14 cellular contexts compared by ENCODE assay signal in the genomic region with DNA sequence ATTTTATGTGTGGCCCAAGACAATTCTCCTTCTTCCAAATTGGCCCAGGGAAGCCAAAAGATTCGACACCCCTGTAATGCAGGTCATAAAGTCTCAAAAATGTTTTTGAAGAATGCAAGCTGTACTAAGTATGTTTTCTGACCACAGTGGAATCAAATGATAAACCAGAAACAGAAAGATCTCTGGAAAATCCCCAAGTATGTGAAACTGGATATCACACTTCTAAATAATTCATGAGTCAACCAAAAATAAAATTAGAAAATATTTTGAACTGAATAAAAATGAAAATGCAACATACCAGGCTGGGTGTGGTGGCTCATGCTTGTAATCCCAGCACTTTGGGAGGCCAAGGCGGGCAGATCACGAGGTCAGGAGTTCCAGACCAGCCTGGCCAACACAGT. TPM values are rescaled to one million over a fixed set of nuclear protein-coding genes. Genes with fewer than 3 reads are reported as not detected.
DNase-seq lines count a peak whose midpoint lies in the region; ATAC-seq and TF ChIP-seq lines count a peak whose summit lies in the region.
"Had no signal": no experiment of that assay in that cellular context is flagged by ENCODE, and none has a peak within 500 bp of the region (broad histone marks: within the 10 kb centered on the region; RNA-seq: fewer than 3 reads in every experiment).

No MANE protein-coding gene starts in this region.

- no peaks in the 10 kb centered on the region for H3F3A ChIP-seq in GM23338 (replicated peaks; ENCODE audit: low read depth)

- peak; percentile 26 for DNase-seq in stimulated activated CD4-positive, alpha-beta T cell treated with anti-CD3 and anti-CD28 coated beads, Interleukin-15, amount 100 ng/mL, for 24 hours
- DNase-seq in stimulated activated CD4-positive, alpha-beta T cell treated with anti-CD3 and anti-CD28 coated beads, Interleukin-4, amount 100 ng/mL, for 4 hours, result no peak
- no peak for DNase-seq in activated T-helper 2 cell treated with anti-CD3 and anti-CD28 coated beads, Interferon-gamma antibody, Interleukin-2, Interleukin-4, amounts not matched to agents 10 μg/mL and 5 μg/mL and 100 μg/mL, durations not matched to agents 14 hours and 24 hours and 36 hours (ENCODE audit: low spot score)
- DNase-seq in fibroblast of villous mesenchyme (ENCODE audit: low read depth) (peak; percentile 86), uterus (no peak), T-helper 2 cell (no peak), GM23338 (ENCODE audit: low spot score) (no peak)
- DNase-seq: activated CD4-positive, alpha-beta T cell treated with anti-CD3 and anti-CD28 coated beads, Interleukin-2, amount 50 U/mL, for 4 hours; activated naive CD8-positive, alpha-beta T cell treated with anti-CD3 and anti-CD28 coated beads, Interleukin-2, amount 10 ng/mL, durations not matched to agents 7 days and 5 days; C1 segment of cervical spinal cord; NCI-H2171 had no signal

- intact Hi-C loops in activated T-helper 2 cell treated with anti-CD3 and anti-CD28 coated beads, Interferon-gamma antibody, Interleukin-2, Interleukin-4, amounts not matched to agents 10 μg/mL and 5 μg/mL and 100 μg/mL, durations not matched to agents 14 hours and 24 hours and 36 hours (cut with micrococcal nuclease), result loop anchor here (2.0 kb wide), 1 partner anchor 28 kb away; no protein-coding TSS in a partner anchor
- intact Hi-C loops in uterus (cut with DNase I; ENCODE audit: low total_unique reads), result no loop called here

- H3K4me1 ChIP-seq in uterus (peaks cover 0 to 3% of the 10 kb centered on the region in 2 donors), GM23338 (ENCODE audit: insufficient read depth) (no peaks in the 10 kb centered on the region)

- H3K9me3 Mint-ChIP-seq in activated T-helper 2 cell treated with anti-CD3 and anti-CD28 coated beads, Interferon-gamma antibody, Interleukin-2, Interleukin-4, amounts not matched to agents 10 μg/mL and 5 μg/mL and 100 μg/mL, durations not matched to agents 14 hours and 24 hours and 36 hours, result peaks cover 11% of the 10 kb centered on the region
- peaks cover 29% of the 10 kb centered on the region for H3K9me3 Mint-ChIP-seq in GM23338

- H3K4me2 ChIP-seq in GM23338, result no peak overlapping the region

- TF ChIP-seq POLR2A in uterus (IDR thresholded peaks at IDR 0.05), result no peak

- H3K27me3 ChIP-seq in uterus (no peaks in the 10 kb centered on the region), GM23338 (ENCODE audit: insufficient read depth) (no peaks in the 10 kb centered on the region)

- peaks cover 9% of the 10 kb centered on the region for H3K36me3 Mint-ChIP-seq in activated T-helper 2 cell treated with anti-CD3 and anti-CD28 coated beads, Interferon-gamma antibody, Interleukin-2, Interleukin-4, amounts not matched to agents 10 μg/mL and 5 μg/mL and 100 μg/mL, durations not matched to agents 14 hours and 24 hours and 36 hours (ENCODE audit: low read depth)
- peaks cover 11% of the 10 kb centered on the region for H3K36me3 Mint-ChIP-seq in GM23338 (ENCODE audit: low read depth)

- no peaks in the 10 kb centered on the region for H3K27me3 Mint-ChIP-seq in activated T-helper 2 cell treated with anti-CD3 and anti-CD28 coated beads, Interferon-gamma antibody, Interleukin-2, Interleukin-4, amounts not matched to agents 10 μg/mL and 5 μg/mL and 100 μg/mL, durations not matched to agents 14 hours and 24 hours and 36 hours (ENCODE audit: low read depth)
- H3K27me3 Mint-ChIP-seq in GM23338 (ENCODE audit: insufficient read depth, low read depth, poor library complexity), result peaks cover 5% of the 10 kb centered on the region
- H3K27me3 Mint-ChIP-seq: activated naive CD8-positive, alpha-beta T cell treated with anti-CD3 and anti-CD28 coated beads, Interleukin-2, amount 10 ng/mL, durations not matched to agents 7 days and 5 days had no signal

- ATAC-seq in GM19463 (IDR thresholded peaks at IDR 0.05; ENCODE audit: unreplicated experiment) (no peak), GM23338 (no peak)

- H3K79me2 ChIP-seq in GM23338 (replicated peaks; ENCODE audit: insufficient read depth), result no peaks in the 10 kb centered on the region
- H3K79me2 ChIP-seq: parathyroid adenoma had no signal

- no peak overlapping the region for H2AFZ ChIP-seq in GM23338
- H2AFZ ChIP-seq: parathyroid adenoma had no signal

- no peak overlapping the region for H3K4me3 Mint-ChIP-seq in activated T-helper 2 cell treated with anti-CD3 and anti-CD28 coated beads, Interferon-gamma antibody, Interleukin-2, Interleukin-4, amounts not matched to agents 10 μg/mL and 5 μg/mL and 100 μg/mL, durations not matched to agents 14 hours and 24 hours and 36 hours (ENCODE audit: low read depth)
- no peak overlapping the region for H3K4me3 Mint-ChIP-seq in GM23338
- H3K4me3 Mint-ChIP-seq: activated naive CD8-positive, alpha-beta T cell treated with anti-CD3 and anti-CD28 coated beads, Interleukin-2, amount 10 ng/mL, durations not matched to agents 7 days and 5 days; T-helper 1 cell treated with Interleukin-12 subunit alpha and Interleukin-12 subunit beta and Interleukin-4 antibody, amounts not matched to agents 30 μg/mL and 1 μg/mL, for 36 hours had no signal

- H3K36me3 ChIP-seq in uterus, result no peaks in the 10 kb centered on the region
- no peaks in the 10 kb centered on the region for H3K36me3 ChIP-seq in GM23338 (ENCODE audit: insufficient read depth)

- peak overlapping the region; percentile 37 to 48 for H3K27ac ChIP-seq in uterus
- H3K27ac ChIP-seq in GM23338 (ENCODE audit: low read depth), result no peak overlapping the region
- H3K27ac ChIP-seq: parathyroid adenoma had no signal

- H3K27ac Mint-ChIP-seq in activated T-helper 2 cell treated with anti-CD3 and anti-CD28 coated beads, Interferon-gamma antibody, Interleukin-2, Interleukin-4, amounts not matched to agents 10 μg/mL and 5 μg/mL and 100 μg/mL, durations not matched to agents 14 hours and 24 hours and 36 hours, result peak overlapping the region; percentile 39
- no peak overlapping the region for H3K27ac Mint-ChIP-seq in GM23338
- H3K27ac Mint-ChIP-seq: activated naive CD8-positive, alpha-beta T cell treated with anti-CD3 and anti-CD28 coated beads, Interleukin-2, amount 10 ng/mL, durations not matched to agents 7 days and 5 days; T-helper 1 cell treated with Interleukin-12 subunit alpha and Interleukin-12 subunit beta and Interleukin-4 antibody, amounts not matched to agents 30 μg/mL and 1 μg/mL, for 36 hours had no signal

- no peak overlapping the region for H3K4me3 ChIP-seq in fibroblast of villous mesenchyme (ENCODE audit: low read depth, low read length)
- H3K4me3 ChIP-seq in uterus, result no peak overlapping the region
- H3K4me3 ChIP-seq in GM23338, result no peak overlapping the region

- H4K20me1 ChIP-seq in GM23338 (replicated peaks; ENCODE audit: insufficient read depth), result no peaks in the 10 kb centered on the region

- TF ChIP-seq CTCF in fibroblast of villous mesenchyme (IDR thresholded peaks at IDR 0.05; ENCODE audit: insufficient read depth, low read depth, low read length) (no peak), uterus (IDR thresholded peaks at IDR 0.05) (no peak), GM23338 (conservative IDR thresholded peaks at IDR 0.05; ENCODE audit: low read depth in 2 of 2) (no peak)

- H3K9me2 ChIP-seq in GM23338 (ENCODE audit: insufficient read depth), result no peaks in the 10 kb centered on the region

- peaks cover 11% of the 10 kb centered on the region for H3K4me1 Mint-ChIP-seq in activated T-helper 2 cell treated with anti-CD3 and anti-CD28 coated beads, Interferon-gamma antibody, Interleukin-2, Interleukin-4, amounts not matched to agents 10 μg/mL and 5 μg/mL and 100 μg/mL, durations not matched to agents 14 hours and 24 hours and 36 hours (ENCODE audit: low read depth)
- no peaks in the 10 kb centered on the region for H3K4me1 Mint-ChIP-seq in GM23338

- H3K9me3 ChIP-seq in uterus, result no peaks in the 10 kb centered on the region

RNA-seq across cellular contexts. Expression of gene UBE2F, which starts 34.1 kb away (rescaled TPM):
- total RNA-seq in activated T-helper 2 cell treated with anti-CD3 and anti-CD28 coated beads, Interferon-gamma antibody, Interleukin-2, Interleukin-4, amounts not matched to agents 10 μg/mL and 5 μg/mL and 100 μg/mL, durations not matched to agents 14 hours and 24 hours and 36 hours, result 137 and 146 TPM in 2 replicates
- total RNA-seq in fibroblast of villous mesenchyme, result 49.3 and 81.6 TPM in 2 replicates
- total RNA-seq in uterus, result 10 to 100 TPM; 40.7 to 88.9 (median 64.9) TPM
- 56.7 and 106 TPM in 2 replicates for total RNA-seq in GM23338 (2014; rRNA removed; shearing (Covaris generic))
- polyA plus RNA-seq in GM23338 (2016; fragmentation: Nextera tagmentation; extraction: Ambion mirVana), result 91.3 and 98.2 TPM in 2 replicates

Comparison
In these comparisons a context has a peak if more than half of its experiments do, and no peak if none do; other contexts are left out.
1. DNase-seq: peak in stimulated activated CD4-positive, alpha-beta T cell treated with anti-CD3 and anti-CD28 coated beads, Interleukin-15, amount 100 ng/mL, for 24 hours (single experiment) and fibroblast of villous mesenchyme (single experiment); none in stimulated activated CD4-positive, alpha-beta T cell treated with anti-CD3 and anti-CD28 coated beads, Interleukin-4, amount 100 ng/mL, for 4 hours (0 of 2), activated T-helper 2 cell treated with anti-CD3 and anti-CD28 coated beads, Interferon-gamma antibody, Interleukin-2, Interleukin-4, amounts not matched to agents 10 μg/mL and 5 μg/mL and 100 μg/mL, durations not matched to agents 14 hours and 24 hours and 36 hours (single experiment), uterus (0 of 2), T-helper 2 cell (0 of 5) and GM23338 (single experiment).